Comparison of ENCODE assay signal across 16 cellular contexts in the genomic region with DNA sequence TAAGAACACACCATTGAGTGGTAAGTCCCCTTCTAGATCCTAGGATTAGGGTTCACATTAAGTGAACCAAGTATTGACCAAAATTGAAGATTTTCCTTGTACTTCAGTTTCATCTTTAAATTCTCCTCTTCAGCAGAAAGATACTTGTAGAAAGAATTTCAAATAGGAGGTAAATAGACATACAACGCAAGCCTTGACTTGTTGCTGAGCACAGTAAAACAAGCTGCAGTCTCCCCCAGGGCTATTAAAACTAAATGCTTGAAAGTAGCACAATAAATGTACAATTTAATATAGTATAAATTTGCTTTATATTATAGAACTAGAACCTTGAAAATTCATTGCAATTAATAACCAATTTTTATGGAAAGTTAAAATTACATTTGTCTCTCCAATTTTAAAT.
"Had no signal": no experiment of that assay in that cellular context is flagged by ENCODE, and none has a peak within 500 bp of the region (broad histone marks: within the 10 kb centered on the region; RNA-seq: fewer than 3 reads in every experiment).

No MANE protein-coding gene starts in this region.

- ATAC-seq: left colon; left ventricle myocardium superior; naive thymus-derived CD4-positive, alpha-beta T cell; stimulated activated naive CD8-positive, alpha-beta T cell treated with anti-CD3 and anti-CD28 coated beads, Interleukin-15, Interleukin-2, amounts not matched to agents 100 U/mL and 50 U/mL, for 24 hours had no signal

- H3K27me3 ChIP-seq: esophagus squamous epithelium, right atrium auricular region, sigmoid colon, tibial artery, upper lobe of left lung, vagina had no signal

- H3K4me1 ChIP-seq: right atrium auricular region, vagina had no signal

- H3K36me3 ChIP-seq: esophagus squamous epithelium, right atrium auricular region, sigmoid colon, tibial artery, upper lobe of left lung, vagina had no signal

- H3K27ac ChIP-seq: esophagus squamous epithelium, right atrium auricular region, sigmoid colon, tibial artery, upper lobe of left lung, vagina had no signal

- H3K9me3 ChIP-seq: esophagus squamous epithelium, right atrium auricular region, sigmoid colon, tibial artery, upper lobe of left lung, vagina had no signal

- H3K4me3 ChIP-seq: esophagus squamous epithelium, right atrium auricular region, sigmoid colon, skin epidermis, tibial artery, upper lobe of left lung, vagina had no signal

- DNase-seq: effector memory CD4-positive, alpha-beta T cell; esophagus squamous epithelium; foreskin fibroblast; left colon; left ventricle myocardium superior; naive thymus-derived CD4-positive, alpha-beta T cell; nephron progenitor cell; posterior cingulate gyrus; sigmoid colon; stimulated activated CD4-positive, alpha-beta T cell treated with anti-CD3 and anti-CD28 coated beads, Interleukin-12 subunit alpha, Interleukin-12 subunit beta, amount 100 ng/mL, for 4 hours; stimulated activated naive CD8-positive, alpha-beta T cell treated with anti-CD3 and anti-CD28 coated beads, Interleukin-15, Interleukin-2, amounts not matched to agents 100 U/mL and 50 U/mL, for 24 hours; tibial artery; upper lobe of left lung had no signal
